ENCODE assay signal across 9 cellular contexts in the genomic region with DNA sequence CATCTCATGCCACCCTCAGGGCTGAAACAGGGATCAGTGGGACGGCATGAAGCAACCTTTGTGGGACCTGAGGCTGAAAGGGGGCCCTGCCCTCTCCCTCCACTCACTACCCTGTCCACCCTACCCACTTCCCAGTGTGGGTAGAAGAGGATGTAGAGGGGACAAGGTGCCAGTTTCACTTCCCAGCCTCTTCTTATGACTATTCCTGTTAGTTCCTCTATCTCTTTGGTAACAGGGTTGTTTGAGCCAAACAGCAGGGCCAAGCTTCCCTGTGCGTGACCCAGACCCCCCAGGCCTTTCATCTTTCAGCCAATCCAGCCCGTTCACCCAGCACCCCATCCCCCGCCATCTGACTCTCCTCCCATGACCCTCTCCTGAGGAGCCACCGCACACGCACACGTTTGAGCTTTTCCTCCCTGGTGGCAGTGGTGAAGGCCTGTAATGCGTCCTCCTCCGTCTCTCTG.
DNase-seq lines count a peak whose midpoint lies in the region; ATAC-seq and TF ChIP-seq lines count a peak whose summit lies in the region.
"Had no signal": no experiment of that assay in that cellular context is flagged by ENCODE, and none has a peak within 500 bp of the region (broad histone marks: within the 10 kb centered on the region; RNA-seq: fewer than 3 reads in every experiment).

No MANE protein-coding gene starts in this region.

- H3K4me3 ChIP-seq in CD4-positive, CD25-positive, alpha-beta regulatory T cell (ENCODE audit: low read depth, low read length) = no peak overlapping the region
- H3K4me3 ChIP-seq in fibroblast of lung (replicated peaks in 1 of 4; ENCODE audit: control extremely low read depth in 1 of 4, insufficient read depth in 1 of 4, low read depth in 3 of 4, low read length in 4 of 4) (no peak overlapping the region), parathyroid adenoma (ENCODE audit: low read depth, low read length) (no peak overlapping the region)

- H3K79me2 ChIP-seq in fibroblast of lung (ENCODE audit: control insufficient read depth, insufficient read depth, low read length) = no peaks in the 10 kb centered on the region
- H3K79me2 ChIP-seq in parathyroid adenoma = no peaks in the 10 kb centered on the region

- DNase-seq in CD4-positive, CD25-positive, alpha-beta regulatory T cell = no peak
- peak; percentile 77 for DNase-seq in RPMI7951 (ENCODE audit: low read depth)
- DNase-seq in fibroblast of lung (ENCODE audit: low read depth in 2 of 2) = no peak
- no peak for DNase-seq in stimulated activated CD4-positive, alpha-beta T cell treated with anti-CD3 and anti-CD28 coated beads, Interleukin-2, amount 100 ng/mL, for 48 hours
- no peak for DNase-seq in COR-L47 (lab: John Stamatoyannopoulos, UW)
- DNase-seq in activated CD4-positive, alpha-beta T cell treated with anti-CD3 and anti-CD28 coated beads for 48 hours = no peak
- no peak for DNase-seq in mesenteric fat pad (ENCODE audit: low spot score)

- H3K4me2 ChIP-seq in fibroblast of lung (ENCODE audit: extremely low read depth, insufficient read depth, low read length) (no peak overlapping the region), parathyroid adenoma (ENCODE audit: low read length) (no peak overlapping the region)

- H2AFZ ChIP-seq in fibroblast of lung (ENCODE audit: low read length) = no peak overlapping the region
- H2AFZ ChIP-seq in parathyroid adenoma = no peak overlapping the region

- peaks cover 13% of the 10 kb centered on the region for H3K36me3 ChIP-seq in CD4-positive, CD25-positive, alpha-beta regulatory T cell (ENCODE audit: control insufficient read depth, insufficient read depth, low read length)
- H3K36me3 ChIP-seq in fibroblast of lung (ENCODE audit: control insufficient read depth, insufficient read depth, low read length) = peaks cover 11% of the 10 kb centered on the region
- H3K36me3 ChIP-seq in parathyroid adenoma (ENCODE audit: control insufficient read depth, insufficient read depth, low read length) = no peaks in the 10 kb centered on the region

- H3K27me3 Mint-ChIP-seq in CD4-positive, CD25-positive, alpha-beta regulatory T cell = no peaks in the 10 kb centered on the region
- H3K27me3 Mint-ChIP-seq: activated naive CD4-positive, alpha-beta T cell treated with anti-CD3 and anti-CD28 coated beads, Interleukin-2, amount 50 U/mL, for 24 hours had no signal

- H3K36me3 Mint-ChIP-seq in CD4-positive, CD25-positive, alpha-beta regulatory T cell = peaks cover 22% of the 10 kb centered on the region
- H3K36me3 Mint-ChIP-seq: activated naive CD4-positive, alpha-beta T cell treated with anti-CD3 and anti-CD28 coated beads, Interleukin-2, amount 50 U/mL, for 24 hours had no signal

- peaks cover 0 to 28% (median 17%) of the 10 kb centered on the region in 4 donors for H3K4me1 Mint-ChIP-seq in CD4-positive, CD25-positive, alpha-beta regulatory T cell

- H3K27ac Mint-ChIP-seq in CD4-positive, CD25-positive, alpha-beta regulatory T cell = peak overlapping the region in 2 of 3 donors; percentile 18 to 57

- H3K4me3 Mint-ChIP-seq in CD4-positive, CD25-positive, alpha-beta regulatory T cell = no peak overlapping the region
- H3K4me3 Mint-ChIP-seq: activated naive CD4-positive, alpha-beta T cell treated with anti-CD3 and anti-CD28 coated beads, Interleukin-2, amount 50 U/mL, for 24 hours had no signal

- no peaks in the 10 kb centered on the region for H3K9me3 Mint-ChIP-seq in CD4-positive, CD25-positive, alpha-beta regulatory T cell
- H3K9me3 Mint-ChIP-seq: activated naive CD4-positive, alpha-beta T cell treated with anti-CD3 and anti-CD28 coated beads, Interleukin-2, amount 50 U/mL, for 24 hours had no signal

- no peaks in the 10 kb centered on the region for H3K27me3 ChIP-seq in CD4-positive, CD25-positive, alpha-beta regulatory T cell (ENCODE audit: control insufficient read depth, insufficient read depth, low read length)
- H3K27me3 ChIP-seq in fibroblast of lung (ENCODE audit: control insufficient read depth, insufficient read depth, low read length) = no peaks in the 10 kb centered on the region
- H3K27me3 ChIP-seq in parathyroid adenoma (ENCODE audit: control insufficient read depth, insufficient read depth, low read length) = no peaks in the 10 kb centered on the region

- peaks cover 37% of the 10 kb centered on the region for H3K4me1 ChIP-seq in CD4-positive, CD25-positive, alpha-beta regulatory T cell (ENCODE audit: control insufficient read depth, insufficient read depth, low read length, poor library complexity, severe bottlenecking)
- H3K4me1 ChIP-seq in fibroblast of lung (ENCODE audit: control insufficient read depth, extremely low read depth, insufficient read depth, low read length) (peaks cover 63% of the 10 kb centered on the region), parathyroid adenoma (peaks cover 9% of the 10 kb centered on the region)

- ATAC-seq in CD4-positive, CD25-positive, alpha-beta regulatory T cell (ENCODE audit: low read depth in 2 of 2) = peak in 1 of 2 donors; percentile 32

- no peak overlapping the region for H3K27ac ChIP-seq in CD4-positive, CD25-positive, alpha-beta regulatory T cell (ENCODE audit: insufficient read depth, low read length, poor library complexity, severe bottlenecking)
- H3K27ac ChIP-seq in fibroblast of lung (ENCODE audit: insufficient read depth, low read length) = peak overlapping the region; percentile 95
- H3K27ac ChIP-seq in parathyroid adenoma = peak overlapping the region; percentile 76

- H3K9ac ChIP-seq in fibroblast of lung (ENCODE audit: insufficient read depth, low read length) (peak overlapping the region; percentile 48), parathyroid adenoma (no peak overlapping the region)

- no peaks in the 10 kb centered on the region for H4K20me1 ChIP-seq in fibroblast of lung (ENCODE audit: control insufficient read depth, extremely low read depth, insufficient read depth, low read length)

- no peaks in the 10 kb centered on the region for H3K9me3 ChIP-seq in CD4-positive, CD25-positive, alpha-beta regulatory T cell (ENCODE audit: control insufficient read depth in 2 of 2, low read length in 2 of 2)
- no peaks in the 10 kb centered on the region for H3K9me3 ChIP-seq in fibroblast of lung (ENCODE audit: control insufficient read depth, insufficient read depth, low read depth, low read length)
- H3K9me3 ChIP-seq in parathyroid adenoma (ENCODE audit: control insufficient read depth, low read length) = no peaks in the 10 kb centered on the region

- TF ChIP-seq CTCF in fibroblast of lung (conservative IDR thresholded peaks at IDR 0.05 in 1 of 2, IDR thresholded peaks at IDR 0.05 in 1 of 2; ENCODE audit: low read depth in 1 of 2, low read length in 2 of 2) (no peak), parathyroid adenoma (IDR thresholded peaks at IDR 0.05) (no peak)
